1 cellular context compared by ENCODE assay signal in genomic region chr3:177338697-177339219, GRCh38.
TF ChIP-seq lines count a peak whose summit lies in the region.

No MANE protein-coding gene starts in this region.

TF ChIP-seq in HepG2, 621 proteins besides CTCF, POLR2A, EP300 and RAD21 (continued from another document and continues in another):
- TF ChIP-seq HOXD1 (CRISPR knock-in tag; IDR thresholded peaks at IDR 0.05), result peak; percentile 38; the same call in 1 of the 2 replicates
- no peak for TF ChIP-seq NFE2L1 (CRISPR knock-in tag; IDR thresholded peaks at IDR 0.05; ENCODE audit: borderline replicate concordance)
- peak; percentile 59; the same call in 1 of the 2 replicates for TF ChIP-seq PPARG (CRISPR knock-in tag; conservative IDR thresholded peaks at IDR 0.05)
- TF ChIP-seq KDM5B (CRISPR knock-in tag; IDR thresholded peaks at IDR 0.05; ENCODE audit: borderline replicate concordance), result no peak
- peak; percentile 57 for TF ChIP-seq PATZ1 (CRISPR knock-in tag; IDR thresholded peaks at IDR 0.05)
- TF ChIP-seq HNRNPK (IDR thresholded peaks at IDR 0.05; ENCODE audit: low read depth, low read length, poor library complexity, severe bottlenecking), result no peak
- TF ChIP-seq IKZF5 (CRISPR knock-in tag; IDR thresholded peaks at IDR 0.05), result 0 out of 2 replicates have a peak, but pooled peaks have one; percentile 36
- no peak for TF ChIP-seq SP140L (CRISPR knock-in tag; IDR thresholded peaks at IDR 0.05; ENCODE audit: borderline replicate concordance)
- TF ChIP-seq ZNF766 (CRISPR knock-in tag; IDR thresholded peaks at IDR 0.05; ENCODE audit: borderline replicate concordance), result no peak
- peak; percentile 58; the same call in 1 of the 2 replicates for TF ChIP-seq KDM4B (CRISPR knock-in tag; IDR thresholded peaks at IDR 0.05)
- no peak for TF ChIP-seq ZNF20 (CRISPR knock-in tag; IDR thresholded peaks at IDR 0.05)
- TF ChIP-seq YY1 (IDR thresholded peaks at IDR 0.05; ENCODE audit: insufficient read depth, insufficient replicate concordance, low read depth, low read length), result no peak
- TF ChIP-seq ZNF777 (CRISPR knock-in tag; IDR thresholded peaks at IDR 0.05), result no peak
- no peak for TF ChIP-seq ZNF747 (CRISPR knock-in tag; IDR thresholded peaks at IDR 0.05; ENCODE audit: borderline replicate concordance)
- no peak for TF ChIP-seq ZNF776 (CRISPR knock-in tag; IDR thresholded peaks at IDR 0.05)
- TF ChIP-seq NR3C1 (CRISPR knock-in tag; IDR thresholded peaks at IDR 0.05), result no peak
- TF ChIP-seq ZNF703 (CRISPR knock-in tag; IDR thresholded peaks at IDR 0.05; ENCODE audit: borderline replicate concordance), result no peak
- peak; percentile 91 for TF ChIP-seq SOX5 (CRISPR knock-in tag; IDR thresholded peaks at IDR 0.05; ENCODE audit: borderline replicate concordance)
- TF ChIP-seq ISL2 (CRISPR knock-in tag; IDR thresholded peaks at IDR 0.05), result peak; percentile 85
- TF ChIP-seq ZSCAN30 (CRISPR knock-in tag; IDR thresholded peaks at IDR 0.05), result no peak
- TF ChIP-seq CENPT (CRISPR knock-in tag; IDR thresholded peaks at IDR 0.05; ENCODE audit: low read depth), result no peak
- no peak for TF ChIP-seq ZNF512B (CRISPR knock-in tag; IDR thresholded peaks at IDR 0.05; ENCODE audit: borderline replicate concordance)
- no peak for TF ChIP-seq ZNF746 (CRISPR knock-in tag; IDR thresholded peaks at IDR 0.05)
- TF ChIP-seq CREB3 (CRISPR knock-in tag; IDR thresholded peaks at IDR 0.05), result no peak
- TF ChIP-seq ZGPAT (CRISPR knock-in tag; IDR thresholded peaks at IDR 0.05), result peak; percentile 77
- no peak for TF ChIP-seq CERS6 (CRISPR knock-in tag; IDR thresholded peaks at IDR 0.05)
- peak; percentile 89 for TF ChIP-seq NCOA2 (CRISPR knock-in tag; IDR thresholded peaks at IDR 0.05)
- TF ChIP-seq TBL1XR1 (IDR thresholded peaks at IDR 0.05; ENCODE audit: borderline replicate concordance, low read length, partially characterized antibody), result peak; percentile 18
- no peak for TF ChIP-seq PBX3 (CRISPR knock-in tag; IDR thresholded peaks at IDR 0.05; ENCODE audit: borderline replicate concordance)
- no peak for TF ChIP-seq THYN1 (CRISPR knock-in tag; IDR thresholded peaks at IDR 0.05; ENCODE audit: borderline replicate concordance, low read depth)
- no peak for TF ChIP-seq USF2 (IDR thresholded peaks at IDR 0.05; ENCODE audit: low read depth, low read length)
- TF ChIP-seq USF2 (CRISPR knock-in tag; IDR thresholded peaks at IDR 0.05; ENCODE audit: borderline replicate concordance), result no peak
- TF ChIP-seq KAT7 (CRISPR knock-in tag; IDR thresholded peaks at IDR 0.05; ENCODE audit: borderline replicate concordance), result 0 out of 2 replicates have a peak, but pooled peaks have one; percentile 27
- no peak; the same call in 1 of the 2 replicates for TF ChIP-seq THAP11 (CRISPR knock-in tag; IDR thresholded peaks at IDR 0.05)
- TF ChIP-seq EZH2 (conservative IDR thresholded peaks at IDR 0.05; ENCODE audit: low read depth, low read length), result no peak
- TF ChIP-seq ZNF567 (CRISPR knock-in tag; IDR thresholded peaks at IDR 0.05; ENCODE audit: borderline replicate concordance), result no peak
- no peak for TF ChIP-seq ZNF724P (CRISPR knock-in tag; IDR thresholded peaks at IDR 0.05; ENCODE audit: borderline replicate concordance)
- TF ChIP-seq NFIB (CRISPR knock-in tag; IDR thresholded peaks at IDR 0.05; ENCODE audit: borderline replicate concordance), result no peak
- peak; percentile 84 for TF ChIP-seq DPF2 (CRISPR knock-in tag; IDR thresholded peaks at IDR 0.05; ENCODE audit: borderline replicate concordance, low read depth)
- no peak for TF ChIP-seq SSRP1 (CRISPR knock-in tag; IDR thresholded peaks at IDR 0.05)
- TF ChIP-seq HNF1A (IDR thresholded peaks at IDR 0.05; ENCODE audit: low read depth), result 0 out of 2 replicates have a peak, but pooled peaks have one; percentile 26
- TF ChIP-seq HNF1A (CRISPR knock-in tag; IDR thresholded peaks at IDR 0.05; ENCODE audit: borderline replicate concordance), result peak; percentile 47; the same call in 1 of the 2 replicates
- peak; percentile 22; the same call in 1 of the 3 replicates for TF ChIP-seq MXI1 (IDR thresholded peaks at IDR 0.05; ENCODE audit: borderline replicate concordance, low read depth, low read length)
- 0 out of 2 replicates have a peak, but pooled peaks have one; percentile 44 for TF ChIP-seq HOMEZ (CRISPR knock-in tag; IDR thresholded peaks at IDR 0.05; ENCODE audit: low read depth)
